ENCODE assay signal across 1 cellular context in the genomic region with DNA sequence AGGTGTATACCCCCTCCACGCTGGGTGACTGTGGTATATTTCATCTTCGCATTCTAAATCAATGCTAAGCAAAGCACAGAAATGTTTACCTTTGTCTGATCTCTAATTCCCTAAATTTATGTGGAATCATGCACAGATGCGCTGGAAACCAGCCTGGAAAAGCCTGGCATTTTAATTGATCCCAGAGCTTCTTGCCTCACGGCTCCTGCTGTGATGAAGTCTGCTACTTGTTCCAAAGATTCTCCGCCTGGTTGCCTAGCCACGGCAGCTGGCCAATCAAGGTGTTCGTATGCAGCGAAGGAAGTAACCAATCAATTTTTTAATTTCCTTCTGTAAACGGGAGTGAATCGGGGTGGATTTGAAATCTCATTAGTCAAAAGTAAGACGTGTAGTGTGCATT.
TF ChIP-seq lines count a peak whose summit lies in the region.

No MANE protein-coding gene starts in this region.

TF ChIP-seq in GM23338, 12 proteins besides CTCF, POLR2A, EP300 and RAD21:
- TF ChIP-seq, protein P1, sequence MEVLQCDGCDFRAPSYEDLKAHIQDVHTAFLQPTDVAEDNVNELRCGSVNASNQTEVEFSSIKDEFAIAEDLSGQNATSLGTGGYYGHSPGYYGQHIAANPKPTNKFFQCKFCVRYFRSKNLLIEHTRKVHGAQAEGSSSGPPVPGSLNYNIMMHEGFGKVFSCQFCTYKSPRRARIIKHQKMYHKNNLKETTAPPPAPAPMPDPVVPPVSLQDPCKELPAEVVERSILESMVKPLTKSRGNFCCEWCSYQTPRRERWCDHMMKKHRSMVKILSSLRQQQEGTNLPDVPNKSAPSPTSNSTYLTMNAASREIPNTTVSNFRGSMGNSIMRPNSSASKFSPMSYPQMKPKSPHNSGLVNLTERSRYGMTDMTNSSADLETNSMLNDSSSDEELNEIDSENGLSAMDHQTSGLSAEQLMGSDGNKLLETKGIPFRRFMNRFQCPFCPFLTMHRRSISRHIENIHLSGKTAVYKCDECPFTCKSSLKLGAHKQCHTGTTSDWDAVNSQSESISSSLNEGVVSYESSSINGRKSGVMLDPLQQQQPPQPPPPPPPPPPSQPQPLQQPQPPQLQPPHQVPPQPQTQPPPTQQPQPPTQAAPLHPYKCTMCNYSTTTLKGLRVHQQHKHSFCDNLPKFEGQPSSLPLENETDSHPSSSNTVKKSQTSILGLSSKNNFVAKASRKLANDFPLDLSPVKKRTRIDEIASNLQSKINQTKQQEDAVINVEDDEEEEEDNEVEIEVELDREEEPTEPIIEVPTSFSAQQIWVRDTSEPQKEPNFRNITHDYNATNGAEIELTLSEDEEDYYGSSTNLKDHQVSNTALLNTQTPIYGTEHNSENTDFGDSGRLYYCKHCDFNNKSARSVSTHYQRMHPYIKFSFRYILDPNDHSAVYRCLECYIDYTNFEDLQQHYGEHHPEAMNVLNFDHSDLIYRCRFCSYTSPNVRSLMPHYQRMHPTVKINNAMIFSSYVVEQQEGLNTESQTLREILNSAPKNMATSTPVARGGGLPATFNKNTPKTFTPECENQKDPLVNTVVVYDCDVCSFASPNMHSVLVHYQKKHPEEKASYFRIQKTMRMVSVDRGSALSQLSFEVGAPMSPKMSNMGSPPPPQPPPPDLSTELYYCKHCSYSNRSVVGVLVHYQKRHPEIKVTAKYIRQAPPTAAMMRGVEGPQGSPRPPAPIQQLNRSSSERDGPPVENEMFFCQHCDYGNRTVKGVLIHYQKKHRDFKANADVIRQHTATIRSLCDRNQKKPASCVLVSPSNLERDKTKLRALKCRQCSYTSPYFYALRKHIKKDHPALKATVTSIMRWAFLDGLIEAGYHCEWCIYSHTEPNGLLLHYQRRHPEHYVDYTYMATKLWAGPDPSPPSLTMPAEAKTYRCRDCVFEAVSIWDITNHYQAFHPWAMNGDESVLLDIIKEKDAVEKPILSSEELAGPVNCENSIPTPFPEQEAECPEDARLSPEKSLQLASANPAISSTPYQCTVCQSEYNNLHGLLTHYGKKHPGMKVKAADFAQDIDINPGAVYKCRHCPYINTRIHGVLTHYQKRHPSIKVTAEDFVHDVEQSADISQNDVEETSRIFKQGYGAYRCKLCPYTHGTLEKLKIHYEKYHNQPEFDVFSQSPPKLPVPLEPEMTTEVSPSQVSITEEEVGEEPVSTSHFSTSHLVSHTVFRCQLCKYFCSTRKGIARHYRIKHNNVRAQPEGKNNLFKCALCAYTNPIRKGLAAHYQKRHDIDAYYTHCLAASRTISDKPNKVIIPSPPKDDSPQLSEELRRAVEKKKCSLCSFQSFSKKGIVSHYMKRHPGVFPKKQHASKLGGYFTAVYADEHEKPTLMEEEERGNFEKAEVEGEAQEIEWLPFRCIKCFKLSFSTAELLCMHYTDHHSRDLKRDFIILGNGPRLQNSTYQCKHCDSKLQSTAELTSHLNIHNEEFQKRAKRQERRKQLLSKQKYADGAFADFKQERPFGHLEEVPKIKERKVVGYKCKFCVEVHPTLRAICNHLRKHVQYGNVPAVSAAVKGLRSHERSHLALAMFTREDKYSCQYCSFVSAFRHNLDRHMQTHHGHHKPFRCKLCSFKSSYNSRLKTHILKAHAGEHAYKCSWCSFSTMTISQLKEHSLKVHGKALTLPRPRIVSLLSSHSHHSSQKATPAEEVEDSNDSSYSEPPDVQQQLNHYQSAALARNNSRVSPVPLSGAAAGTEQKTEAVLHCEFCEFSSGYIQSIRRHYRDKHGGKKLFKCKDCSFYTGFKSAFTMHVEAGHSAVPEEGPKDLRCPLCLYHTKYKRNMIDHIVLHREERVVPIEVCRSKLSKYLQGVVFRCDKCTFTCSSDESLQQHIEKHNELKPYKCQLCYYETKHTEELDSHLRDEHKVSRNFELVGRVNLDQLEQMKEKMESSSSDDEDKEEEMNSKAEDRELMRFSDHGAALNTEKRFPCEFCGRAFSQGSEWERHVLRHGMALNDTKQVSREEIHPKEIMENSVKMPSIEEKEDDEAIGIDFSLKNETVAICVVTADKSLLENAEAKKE (CRISPR knock-in tag; IDR thresholded peaks at IDR 0.05) = no peak
- no peak for TF ChIP-seq STAT1 (IDR thresholded peaks at IDR 0.05; ENCODE audit: unreplicated experiment)
- TF ChIP-seq EZH2 (IDR thresholded peaks at IDR 0.05; ENCODE audit: low read depth, unreplicated experiment) = no peak
- TF ChIP-seq, protein P2, sequence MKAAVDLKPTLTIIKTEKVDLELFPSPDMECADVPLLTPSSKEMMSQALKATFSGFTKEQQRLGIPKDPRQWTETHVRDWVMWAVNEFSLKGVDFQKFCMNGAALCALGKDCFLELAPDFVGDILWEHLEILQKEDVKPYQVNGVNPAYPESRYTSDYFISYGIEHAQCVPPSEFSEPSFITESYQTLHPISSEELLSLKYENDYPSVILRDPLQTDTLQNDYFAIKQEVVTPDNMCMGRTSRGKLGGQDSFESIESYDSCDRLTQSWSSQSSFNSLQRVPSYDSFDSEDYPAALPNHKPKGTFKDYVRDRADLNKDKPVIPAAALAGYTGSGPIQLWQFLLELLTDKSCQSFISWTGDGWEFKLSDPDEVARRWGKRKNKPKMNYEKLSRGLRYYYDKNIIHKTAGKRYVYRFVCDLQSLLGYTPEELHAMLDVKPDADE (IDR thresholded peaks at IDR 0.05) = no peak
- TF ChIP-seq EZH2phosphoT487 (IDR thresholded peaks at IDR 0.05; ENCODE audit: unreplicated experiment) = no peak
TF ChIP-seq in GM23338: peak in this region for 0.
